Comparison of ENCODE assay signal across 1 cellular context in the genomic region with DNA sequence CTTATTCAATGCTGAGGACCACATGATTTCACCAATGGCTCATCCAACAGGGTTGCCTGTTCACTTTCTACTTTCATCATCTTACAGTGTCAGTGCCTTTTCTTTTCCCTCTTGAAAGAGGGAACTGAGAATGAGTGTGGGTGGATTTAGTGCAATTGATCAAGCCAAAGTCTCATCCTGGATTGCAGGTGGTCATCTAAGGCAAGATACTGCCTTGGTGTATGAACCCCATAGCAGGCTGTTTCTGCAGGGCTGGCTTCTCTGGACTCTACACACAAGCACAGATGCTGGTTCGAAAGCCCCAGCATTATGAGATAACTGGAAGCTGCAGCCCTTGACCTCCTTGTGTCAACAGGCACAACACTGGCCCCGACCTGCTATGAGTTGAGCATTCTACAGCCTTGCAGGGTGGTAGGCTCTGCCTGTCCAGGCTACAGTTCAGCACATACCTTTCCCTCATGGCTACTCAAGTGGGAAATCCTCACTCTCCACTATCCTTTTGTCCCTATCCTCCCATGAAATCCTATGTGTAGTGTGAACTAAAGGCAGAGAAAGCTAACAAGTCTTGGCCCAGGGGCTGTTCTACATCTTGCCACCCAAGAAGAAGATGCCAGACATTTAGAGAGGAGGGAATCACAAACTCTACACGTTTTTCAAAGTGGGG.
TF ChIP-seq lines count a peak whose summit lies in the region.

No MANE protein-coding gene starts in this region.

TF ChIP-seq in HepG2, 621 proteins besides CTCF, POLR2A, EP300 and RAD21 (continued from another document and continues in another):
- TF ChIP-seq RBAK (CRISPR knock-in tag; IDR thresholded peaks at IDR 0.05) (no peak), GZF1 (CRISPR knock-in tag; IDR thresholded peaks at IDR 0.05) (no peak), ZNF24 (IDR thresholded peaks at IDR 0.05) (no peak), MIXL1 (CRISPR knock-in tag; IDR thresholded peaks at IDR 0.05) (peak; percentile 49; the same call in 1 of the 2 replicates), ZNF615 (CRISPR knock-in tag; IDR thresholded peaks at IDR 0.05; ENCODE audit: borderline replicate concordance) (no peak), PRPF4 (IDR thresholded peaks at IDR 0.05; ENCODE audit: low read depth, low read length, poor library complexity, severe bottlenecking) (no peak), ADNP (CRISPR knock-in tag; IDR thresholded peaks at IDR 0.05) (no peak), GLMP (CRISPR knock-in tag; IDR thresholded peaks at IDR 0.05; ENCODE audit: borderline replicate concordance) (no peak), ZNF317 (CRISPR knock-in tag; IDR thresholded peaks at IDR 0.05) (no peak), ZNF484 (CRISPR knock-in tag; IDR thresholded peaks at IDR 0.05; ENCODE audit: borderline replicate concordance, low read depth) (no peak), ZNF782 (CRISPR knock-in tag; IDR thresholded peaks at IDR 0.05; ENCODE audit: borderline replicate concordance) (no peak), MXD4 (CRISPR knock-in tag; IDR thresholded peaks at IDR 0.05) (no peak), MEF2D (CRISPR knock-in tag; IDR thresholded peaks at IDR 0.05) (no peak), NBN (conservative IDR thresholded peaks at IDR 0.05) (no peak), SALL1 (CRISPR knock-in tag; IDR thresholded peaks at IDR 0.05) (peak; percentile 78), SAFB2 (CRISPR knock-in tag; IDR thresholded peaks at IDR 0.05; ENCODE audit: borderline replicate concordance, low read depth) (no peak), ZNF431 (CRISPR knock-in tag; IDR thresholded peaks at IDR 0.05; ENCODE audit: borderline replicate concordance, low read depth) (no peak), ZNF605 (CRISPR knock-in tag; IDR thresholded peaks at IDR 0.05) (peak; percentile 47; the same call in 1 of the 2 replicates), ZNF207 (IDR thresholded peaks at IDR 0.05; ENCODE audit: borderline replicate concordance) (no peak), ZNF468 (CRISPR knock-in tag; IDR thresholded peaks at IDR 0.05) (no peak), NFE2L2 (IDR thresholded peaks at IDR 0.05; ENCODE audit: low read length) (no peak), FIP1L1 (IDR thresholded peaks at IDR 0.05; ENCODE audit: borderline replicate concordance, insufficient read depth, low read depth, low read length) (no peak), ZNF841 (CRISPR knock-in tag; IDR thresholded peaks at IDR 0.05; ENCODE audit: borderline replicate concordance) (no peak), FOXK1 (CRISPR knock-in tag; IDR thresholded peaks at IDR 0.05; ENCODE audit: borderline replicate concordance, low read depth) (no peak), CAMTA2 (CRISPR knock-in tag; IDR thresholded peaks at IDR 0.05; ENCODE audit: borderline replicate concordance) (no peak), ZNF780A (CRISPR knock-in tag; IDR thresholded peaks at IDR 0.05) (no peak), SUZ12 (IDR thresholded peaks at IDR 0.05; ENCODE audit: low read depth, low read length) (no peak), ZNF30 (CRISPR knock-in tag; IDR thresholded peaks at IDR 0.05) (no peak), ZNF619 (CRISPR knock-in tag; IDR thresholded peaks at IDR 0.05) (0 out of 2 replicates have a peak, but pooled peaks have one; percentile 47), ZBTB8A (CRISPR knock-in tag; IDR thresholded peaks at IDR 0.05; ENCODE audit: borderline replicate concordance, low read depth) (no peak), CBX2 (IDR thresholded peaks at IDR 0.05; ENCODE audit: low read depth, low read length) (no peak), CBX2 (CRISPR knock-in tag; IDR thresholded peaks at IDR 0.05; ENCODE audit: low read depth) (no peak), ZNF749 (CRISPR knock-in tag; IDR thresholded peaks at IDR 0.05; ENCODE audit: borderline replicate concordance) (no peak), BCL6 (CRISPR knock-in tag; IDR thresholded peaks at IDR 0.05) (peak; percentile 40; the same call in 1 of the 2 replicates), DNMT3B (CRISPR knock-in tag; conservative IDR thresholded peaks at IDR 0.05) (no peak), CHD2 (IDR thresholded peaks at IDR 0.05; ENCODE audit: low read depth, low read length) (no peak), ZBTB42 (CRISPR knock-in tag; IDR thresholded peaks at IDR 0.05) (no peak), HNF1B (CRISPR knock-in tag; IDR thresholded peaks at IDR 0.05) (peak; percentile 49; the same call in 1 of the 2 replicates), ZSCAN31 (CRISPR knock-in tag; IDR thresholded peaks at IDR 0.05; ENCODE audit: low read depth) (no peak), ZNF17 (CRISPR knock-in tag; IDR thresholded peaks at IDR 0.05) (no peak), NFKB2 (CRISPR knock-in tag; IDR thresholded peaks at IDR 0.05; ENCODE audit: borderline replicate concordance) (no peak), ZBTB25 (CRISPR knock-in tag; IDR thresholded peaks at IDR 0.05) (no peak), CEBPZ (IDR thresholded peaks at IDR 0.05; ENCODE audit: low read length) (no peak), GATAD1 (CRISPR knock-in tag; IDR thresholded peaks at IDR 0.05) (no peak), NCOR1 (IDR thresholded peaks at IDR 0.05; ENCODE audit: borderline replicate concordance, low read length) (no peak), TAF15 (IDR thresholded peaks at IDR 0.05; ENCODE audit: low read depth, low read length, poor library complexity, severe bottlenecking) (no peak)
- TF ChIP-seq, protein P1, sequence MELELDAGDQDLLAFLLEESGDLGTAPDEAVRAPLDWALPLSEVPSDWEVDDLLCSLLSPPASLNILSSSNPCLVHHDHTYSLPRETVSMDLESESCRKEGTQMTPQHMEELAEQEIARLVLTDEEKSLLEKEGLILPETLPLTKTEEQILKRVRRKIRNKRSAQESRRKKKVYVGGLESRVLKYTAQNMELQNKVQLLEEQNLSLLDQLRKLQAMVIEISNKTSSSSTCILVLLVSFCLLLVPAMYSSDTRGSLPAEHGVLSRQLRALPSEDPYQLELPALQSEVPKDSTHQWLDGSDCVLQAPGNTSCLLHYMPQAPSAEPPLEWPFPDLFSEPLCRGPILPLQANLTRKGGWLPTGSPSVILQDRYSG (CRISPR knock-in tag; IDR thresholded peaks at IDR 0.05): no peak
- TF ChIP-seq, protein P2, sequence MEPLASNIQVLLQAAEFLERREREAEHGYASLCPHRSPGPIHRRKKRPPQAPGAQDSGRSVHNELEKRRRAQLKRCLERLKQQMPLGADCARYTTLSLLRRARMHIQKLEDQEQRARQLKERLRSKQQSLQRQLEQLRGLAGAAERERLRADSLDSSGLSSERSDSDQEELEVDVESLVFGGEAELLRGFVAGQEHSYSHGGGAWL (CRISPR knock-in tag; IDR thresholded peaks at IDR 0.05): no peak
- TF ChIP-seq, protein P3, sequence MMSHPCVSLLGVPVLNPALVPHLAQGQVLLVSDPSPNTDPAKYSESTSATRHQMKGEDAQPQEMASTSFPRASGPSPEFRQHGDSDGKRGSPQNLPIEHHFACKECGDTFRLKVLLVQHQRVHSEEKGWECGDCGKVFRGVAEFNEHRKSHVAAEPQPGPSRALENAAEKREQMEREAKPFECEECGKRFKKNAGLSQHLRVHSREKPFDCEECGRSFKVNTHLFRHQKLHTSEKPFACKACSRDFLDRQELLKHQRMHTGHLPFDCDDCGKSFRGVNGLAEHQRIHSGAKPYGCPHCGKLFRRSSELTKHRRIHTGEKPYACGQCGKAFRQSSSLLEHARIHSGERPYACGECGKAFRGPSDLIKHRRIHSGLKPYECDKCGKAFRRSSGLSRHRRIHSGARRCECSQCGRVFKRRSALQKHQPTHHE (CRISPR knock-in tag; IDR thresholded peaks at IDR 0.05; ENCODE audit: borderline replicate concordance): no peak
- TF ChIP-seq, protein P4, sequence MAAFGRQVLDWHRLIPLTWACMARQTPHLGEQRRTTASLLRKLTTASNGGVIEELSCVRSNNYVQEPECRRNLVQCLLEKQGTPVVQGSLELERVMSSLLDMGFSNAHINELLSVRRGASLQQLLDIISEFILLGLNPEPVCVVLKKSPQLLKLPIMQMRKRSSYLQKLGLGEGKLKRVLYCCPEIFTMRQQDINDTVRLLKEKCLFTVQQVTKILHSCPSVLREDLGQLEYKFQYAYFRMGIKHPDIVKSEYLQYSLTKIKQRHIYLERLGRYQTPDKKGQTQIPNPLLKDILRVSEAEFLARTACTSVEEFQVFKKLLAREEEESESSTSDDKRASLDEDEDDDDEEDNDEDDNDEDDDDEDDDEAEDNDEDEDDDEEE (CRISPR knock-in tag; IDR thresholded peaks at IDR 0.05): no peak
- TF ChIP-seq, protein P5, sequence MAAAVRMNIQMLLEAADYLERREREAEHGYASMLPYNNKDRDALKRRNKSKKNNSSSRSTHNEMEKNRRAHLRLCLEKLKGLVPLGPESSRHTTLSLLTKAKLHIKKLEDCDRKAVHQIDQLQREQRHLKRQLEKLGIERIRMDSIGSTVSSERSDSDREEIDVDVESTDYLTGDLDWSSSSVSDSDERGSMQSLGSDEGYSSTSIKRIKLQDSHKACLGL (CRISPR knock-in tag; IDR thresholded peaks at IDR 0.05): no peak
- TF ChIP-seq, protein P6, sequence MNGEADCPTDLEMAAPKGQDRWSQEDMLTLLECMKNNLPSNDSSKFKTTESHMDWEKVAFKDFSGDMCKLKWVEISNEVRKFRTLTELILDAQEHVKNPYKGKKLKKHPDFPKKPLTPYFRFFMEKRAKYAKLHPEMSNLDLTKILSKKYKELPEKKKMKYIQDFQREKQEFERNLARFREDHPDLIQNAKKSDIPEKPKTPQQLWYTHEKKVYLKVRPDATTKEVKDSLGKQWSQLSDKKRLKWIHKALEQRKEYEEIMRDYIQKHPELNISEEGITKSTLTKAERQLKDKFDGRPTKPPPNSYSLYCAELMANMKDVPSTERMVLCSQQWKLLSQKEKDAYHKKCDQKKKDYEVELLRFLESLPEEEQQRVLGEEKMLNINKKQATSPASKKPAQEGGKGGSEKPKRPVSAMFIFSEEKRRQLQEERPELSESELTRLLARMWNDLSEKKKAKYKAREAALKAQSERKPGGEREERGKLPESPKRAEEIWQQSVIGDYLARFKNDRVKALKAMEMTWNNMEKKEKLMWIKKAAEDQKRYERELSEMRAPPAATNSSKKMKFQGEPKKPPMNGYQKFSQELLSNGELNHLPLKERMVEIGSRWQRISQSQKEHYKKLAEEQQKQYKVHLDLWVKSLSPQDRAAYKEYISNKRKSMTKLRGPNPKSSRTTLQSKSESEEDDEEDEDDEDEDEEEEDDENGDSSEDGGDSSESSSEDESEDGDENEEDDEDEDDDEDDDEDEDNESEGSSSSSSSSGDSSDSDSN (CRISPR knock-in tag; IDR thresholded peaks at IDR 0.05): 0 out of 2 replicates have a peak, but pooled peaks have one; percentile 21
- TF ChIP-seq, protein P7, sequence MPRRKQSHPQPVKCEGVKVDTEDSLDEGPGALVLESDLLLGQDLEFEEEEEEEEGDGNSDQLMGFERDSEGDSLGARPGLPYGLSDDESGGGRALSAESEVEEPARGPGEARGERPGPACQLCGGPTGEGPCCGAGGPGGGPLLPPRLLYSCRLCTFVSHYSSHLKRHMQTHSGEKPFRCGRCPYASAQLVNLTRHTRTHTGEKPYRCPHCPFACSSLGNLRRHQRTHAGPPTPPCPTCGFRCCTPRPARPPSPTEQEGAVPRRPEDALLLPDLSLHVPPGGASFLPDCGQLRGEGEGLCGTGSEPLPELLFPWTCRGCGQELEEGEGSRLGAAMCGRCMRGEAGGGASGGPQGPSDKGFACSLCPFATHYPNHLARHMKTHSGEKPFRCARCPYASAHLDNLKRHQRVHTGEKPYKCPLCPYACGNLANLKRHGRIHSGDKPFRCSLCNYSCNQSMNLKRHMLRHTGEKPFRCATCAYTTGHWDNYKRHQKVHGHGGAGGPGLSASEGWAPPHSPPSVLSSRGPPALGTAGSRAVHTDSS (CRISPR knock-in tag; conservative IDR thresholded peaks at IDR 0.05): no peak
